1 cellular context compared by ENCODE assay signal in genomic region chr5:99032234-99033013, GRCh38.
TF ChIP-seq lines count a peak whose summit lies in the region.

No MANE protein-coding gene starts in this region.

TF ChIP-seq in GM12878, 131 proteins besides CTCF, POLR2A, EP300 and RAD21 (continued from another document):
- TF ChIP-seq NR2C1 (IDR thresholded peaks at IDR 0.05) (peak; percentile 90), IRF3 (IDR thresholded peaks at IDR 0.05) (no peak)
